In the genomic region with DNA sequence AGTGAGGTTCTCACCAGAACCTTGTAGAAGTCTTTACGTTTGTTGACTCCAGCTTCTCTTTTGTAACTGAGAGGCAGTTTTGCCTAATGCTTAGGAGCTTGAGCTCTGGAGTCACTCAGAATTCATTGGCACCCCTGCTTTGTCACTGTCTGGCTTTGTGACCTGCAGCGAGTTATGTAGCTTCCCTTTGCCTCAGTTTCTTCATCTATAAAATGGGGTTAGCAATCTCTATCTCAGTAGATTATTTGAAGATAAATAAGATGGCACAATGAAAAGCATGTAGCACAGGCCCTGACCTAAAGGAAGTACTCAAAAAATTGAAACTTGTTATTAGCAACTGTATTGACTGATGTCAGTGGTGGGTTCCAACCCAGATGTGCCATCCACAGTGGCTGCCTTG, we compare ENCODE assay signal across 38 cellular contexts. TPM values are rescaled to one million over a fixed set of nuclear protein-coding genes. Genes with fewer than 3 reads are reported as not detected.
"Had no signal": no experiment of that assay in that cellular context is flagged by ENCODE, and none has a peak within 500 bp of the region (broad histone marks: within the 10 kb centered on the region; RNA-seq: fewer than 3 reads in every experiment).

No MANE protein-coding gene starts in this region.

- DNase-seq: Karpas-422, Kasumi-1, MG63, MM.1S, MV-4-11, NCI-H1048, NCI-H1092, NCI-H1092 treated with DMSO at 0.1 percent for 48 hours, NCI-H1105, NCI-H1105 treated with DMSO at 0.1 percent for 48 hours, NCI-H1417, NCI-H1417 treated with DMSO at 0.1 percent for 48 hours, NCI-H1436, NCI-H1436 treated with DMSO at 0.1 percent for 48 hours, NCI-H146, NCI-H1694, NCI-H1694 treated with DMSO at 0.1 percent for 48 hours, NCI-H187, NCI-H187 treated with DMSO at 0.1 percent for 48 hours, NCI-H1930, NCI-H2029, NCI-H2081, NCI-H2081 treated with DMSO at 0.1 percent for 48 hours, NCI-H2107, NCI-H2171, NCI-H2171 treated with DMSO at 0.1 percent for 48 hours, NCI-H2227 treated with DMSO at 0.1 percent for 48 hours, NCI-H226, NCI-H345, NCI-H446, NCI-H446 treated with DMSO at 0.1 percent for 48 hours, NCI-H510A, NCI-H510A treated with DMSO at 0.1 percent for 48 hours, NCI-H524, NCI-H524 treated with DMSO at 0.1 percent for 48 hours had no signal

- H3K9me3 ChIP-seq: MG63 had no signal

- H3K4me3 ChIP-seq: MG63 had no signal

- H3K27me3 ChIP-seq: MG63 had no signal

RNA-seq across cellular contexts. Expression of a gene that starts 29.6 kb away (rescaled TPM):
- total RNA-seq: M059J, MCF 10A, NCI-H460 had no signal
